Comparison of ENCODE assay signal across 1 cellular context in the genomic region with DNA sequence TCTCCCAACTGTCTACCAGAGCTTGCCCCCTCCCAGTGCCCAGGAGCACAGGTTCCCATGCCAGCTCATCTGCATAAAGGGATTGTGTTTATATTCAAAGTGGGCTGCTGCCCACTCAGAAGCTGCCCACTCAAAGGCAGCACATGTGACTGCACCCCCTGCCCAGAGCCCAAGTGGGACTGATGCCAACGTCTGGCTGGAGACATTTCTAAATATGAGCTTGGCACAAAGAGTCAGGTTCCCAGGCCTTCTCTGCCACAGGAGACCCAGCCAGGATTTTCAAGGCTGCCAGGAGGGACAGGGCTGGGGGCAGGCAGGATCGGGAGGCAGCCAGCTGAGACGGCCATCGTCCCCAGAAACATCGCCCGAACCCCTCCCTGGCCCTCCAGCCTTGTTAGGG.
TF ChIP-seq lines count a peak whose summit lies in the region.

No MANE protein-coding gene starts in this region.

TF ChIP-seq in SK-N-SH, 30 proteins besides CTCF, POLR2A, EP300 and RAD21 (continued from another document):
- TF ChIP-seq, protein P1, sequence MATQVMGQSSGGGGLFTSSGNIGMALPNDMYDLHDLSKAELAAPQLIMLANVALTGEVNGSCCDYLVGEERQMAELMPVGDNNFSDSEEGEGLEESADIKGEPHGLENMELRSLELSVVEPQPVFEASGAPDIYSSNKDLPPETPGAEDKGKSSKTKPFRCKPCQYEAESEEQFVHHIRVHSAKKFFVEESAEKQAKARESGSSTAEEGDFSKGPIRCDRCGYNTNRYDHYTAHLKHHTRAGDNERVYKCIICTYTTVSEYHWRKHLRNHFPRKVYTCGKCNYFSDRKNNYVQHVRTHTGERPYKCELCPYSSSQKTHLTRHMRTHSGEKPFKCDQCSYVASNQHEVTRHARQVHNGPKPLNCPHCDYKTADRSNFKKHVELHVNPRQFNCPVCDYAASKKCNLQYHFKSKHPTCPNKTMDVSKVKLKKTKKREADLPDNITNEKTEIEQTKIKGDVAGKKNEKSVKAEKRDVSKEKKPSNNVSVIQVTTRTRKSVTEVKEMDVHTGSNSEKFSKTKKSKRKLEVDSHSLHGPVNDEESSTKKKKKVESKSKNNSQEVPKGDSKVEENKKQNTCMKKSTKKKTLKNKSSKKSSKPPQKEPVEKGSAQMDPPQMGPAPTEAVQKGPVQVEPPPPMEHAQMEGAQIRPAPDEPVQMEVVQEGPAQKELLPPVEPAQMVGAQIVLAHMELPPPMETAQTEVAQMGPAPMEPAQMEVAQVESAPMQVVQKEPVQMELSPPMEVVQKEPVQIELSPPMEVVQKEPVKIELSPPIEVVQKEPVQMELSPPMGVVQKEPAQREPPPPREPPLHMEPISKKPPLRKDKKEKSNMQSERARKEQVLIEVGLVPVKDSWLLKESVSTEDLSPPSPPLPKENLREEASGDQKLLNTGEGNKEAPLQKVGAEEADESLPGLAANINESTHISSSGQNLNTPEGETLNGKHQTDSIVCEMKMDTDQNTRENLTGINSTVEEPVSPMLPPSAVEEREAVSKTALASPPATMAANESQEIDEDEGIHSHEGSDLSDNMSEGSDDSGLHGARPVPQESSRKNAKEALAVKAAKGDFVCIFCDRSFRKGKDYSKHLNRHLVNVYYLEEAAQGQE (IDR thresholded peaks at IDR 0.05; ENCODE audit: low read depth, low read length), result no peak
- TF ChIP-seq TCF12 (IDR thresholded peaks at IDR 0.05) (no peak), FOXJ3 (CRISPR knock-in tag; IDR thresholded peaks at IDR 0.05) (no peak), RFX5 (IDR thresholded peaks at IDR 0.05; ENCODE audit: low read length) (no peak), YY1 (IDR thresholded peaks at IDR 0.05; ENCODE audit: low read depth) (no peak)
